20 cellular contexts compared by ENCODE assay signal in genomic region chrX:67104982-67105757, GRCh38.
DNase-seq lines count a peak whose midpoint lies in the region; ATAC-seq and TF ChIP-seq lines count a peak whose summit lies in the region.
"Had no signal": no experiment of that assay in that cellular context is flagged by ENCODE, and none has a peak within 500 bp of the region (broad histone marks: within the 10 kb centered on the region; RNA-seq: fewer than 3 reads in every experiment).

No MANE protein-coding gene starts in this region.

- no peaks in the 10 kb centered on the region for H3K36me3 Mint-ChIP-seq in T-helper 2 cell treated with Interferon-gamma antibody and Interleukin-4, amounts not matched to agents 5 μg/mL and 100 μg/mL, for 36 hours (ENCODE audit: low read depth)
- no peaks in the 10 kb centered on the region for H3K36me3 Mint-ChIP-seq in endodermal cell (ENCODE audit: low read depth)
- H3K36me3 Mint-ChIP-seq: CD14-positive monocyte had no signal

- H3K27me3 Mint-ChIP-seq in T-helper 2 cell treated with Interferon-gamma antibody and Interleukin-4, amounts not matched to agents 5 μg/mL and 100 μg/mL, for 36 hours (ENCODE audit: low read depth) = no peaks in the 10 kb centered on the region
- H3K27me3 Mint-ChIP-seq in endodermal cell (ENCODE audit: insufficient read depth) = no peaks in the 10 kb centered on the region

- peak; percentile 58 for DNase-seq in LNCaP clone FGC (ENCODE audit: low read depth)
- DNase-seq in left cardiac atrium = peak; percentile 18
- peak; percentile 2 to 29 for DNase-seq in thyroid gland
- no peak for DNase-seq in T-helper 2 cell treated with Interferon-gamma antibody and Interleukin-4, amounts not matched to agents 5 μg/mL and 100 μg/mL, for 36 hours (ENCODE audit: low spot score)
- DNase-seq in endodermal cell = no peak
- no peak for DNase-seq in cortex of kidney (lab: John Stamatoyannopoulos, UW)
- DNase-seq: DMS53, GF-D8, NCI-H1105, NCI-H146, NCI-H2029, NCI-H2171, NCI-H524 treated with DMSO at 0.1 percent for 48 hours had no signal

- H3K9ac ChIP-seq in liver (ENCODE audit: low read depth in 1 of 2, low read length in 2 of 2) (no peak overlapping the region), endodermal cell (ENCODE audit: extremely low read depth, low read length, poor library complexity, severe bottlenecking) (no peak overlapping the region)
- H3K9ac ChIP-seq: KMS-11 had no signal

- no peak overlapping the region for H3K27ac Mint-ChIP-seq in T-helper 2 cell treated with Interferon-gamma antibody and Interleukin-4, amounts not matched to agents 5 μg/mL and 100 μg/mL, for 36 hours
- no peak overlapping the region for H3K27ac Mint-ChIP-seq in endodermal cell
- H3K27ac Mint-ChIP-seq: CD14-positive monocyte, GM23338 had no signal

- no peak overlapping the region for H3K4me3 Mint-ChIP-seq in T-helper 2 cell treated with Interferon-gamma antibody and Interleukin-4, amounts not matched to agents 5 μg/mL and 100 μg/mL, for 36 hours
- H3K4me3 Mint-ChIP-seq in endodermal cell = no peak overlapping the region
- H3K4me3 Mint-ChIP-seq: CD14-positive monocyte, GM23338 had no signal

- H3K27me3 ChIP-seq in liver (ENCODE audit: control insufficient read depth in 4 of 4, insufficient read depth in 4 of 4, low read length in 3 of 4) (no peaks in the 10 kb centered on the region), thyroid gland (no peaks in the 10 kb centered on the region), endodermal cell (ENCODE audit: control insufficient read depth, insufficient read depth, low read length, poor library complexity, severe bottlenecking) (no peaks in the 10 kb centered on the region)
- H3K27me3 ChIP-seq: Peyer's patch had no signal

- peak in 1 of 2 donors; percentile 59 for ATAC-seq in left cardiac atrium
- ATAC-seq: GM23338 had no signal

- H3K4me1 ChIP-seq in liver (ENCODE audit: control insufficient read depth in 4 of 4, insufficient read depth in 4 of 4, low read length in 3 of 4) (peaks cover 7 to 51% (median 41%) of the 10 kb centered on the region in 4 donors), thyroid gland (no peaks in the 10 kb centered on the region), endodermal cell (ENCODE audit: control insufficient read depth, insufficient read depth, low read length) (no peaks in the 10 kb centered on the region)
- H3K4me1 ChIP-seq: HAP-1, Peyer's patch had no signal

- H3K27ac ChIP-seq in liver (ENCODE audit: low read depth in 1 of 2, low read length in 2 of 2) (peak overlapping the region; percentile 61 to 76), thyroid gland (no peak overlapping the region), endodermal cell (ENCODE audit: low read depth, low read length) (no peak overlapping the region)
- H3K27ac ChIP-seq: HL-60, KMS-11 had no signal

- intact Hi-C loops in left cardiac atrium (cut with DNase I) = no loop called here
- intact Hi-C loops in thyroid gland (cut with DNase I) = no loop called here

- 37% methylated on average over 6 of the region's 6 CpGs for WGBS in liver
- 63 to 70% methylated on average over 6 of the region's 6 CpGs for whole genome bisulfite sequencing in thyroid gland, 2 donors
- WGBS in endodermal cell (ENCODE audit: insufficient coverage in 1 of 2, insufficient read length in 1 of 2), 2 experiments = 97 to 98% methylated on average over 5 to 6 of the region's 6 CpGs

- H3K4me1 Mint-ChIP-seq in T-helper 2 cell treated with Interferon-gamma antibody and Interleukin-4, amounts not matched to agents 5 μg/mL and 100 μg/mL, for 36 hours (ENCODE audit: low read depth) = no peaks in the 10 kb centered on the region
- peaks cover 2% of the 10 kb centered on the region for H3K4me1 Mint-ChIP-seq in endodermal cell
- H3K4me1 Mint-ChIP-seq: CD14-positive monocyte, GM23338 had no signal

- H3K36me3 ChIP-seq in liver (ENCODE audit: control insufficient read depth in 4 of 4, insufficient read depth in 3 of 4, low read depth in 1 of 4, low read length in 3 of 4) (no peaks in the 10 kb centered on the region), thyroid gland (no peaks in the 10 kb centered on the region), endodermal cell (ENCODE audit: control insufficient read depth, insufficient read depth, low read length) (no peaks in the 10 kb centered on the region)
- H3K36me3 ChIP-seq: HAP-1, Peyer's patch had no signal

- peak; percentile 41 to 63 for TF ChIP-seq RAD21 in liver (IDR thresholded peaks at IDR 0.05)

- no peaks in the 10 kb centered on the region for H3K9me3 ChIP-seq in liver (ENCODE audit: control insufficient read depth in 4 of 4, low read length in 3 of 4)
- H3K9me3 ChIP-seq in thyroid gland = no peaks in the 10 kb centered on the region
- no peaks in the 10 kb centered on the region for H3K9me3 ChIP-seq in endodermal cell (ENCODE audit: control insufficient read depth, low read length)
- H3K9me3 ChIP-seq: HAP-1, Peyer's patch had no signal

- H3K4me3 ChIP-seq in LNCaP clone FGC (ENCODE audit: low read depth, low read length) (no peak overlapping the region), liver (ENCODE audit: low read depth in 1 of 3, low read length in 3 of 3) (no peak overlapping the region), thyroid gland (replicated peaks in 1 of 3) (no peak overlapping the region), endodermal cell (ENCODE audit: low read length) (no peak overlapping the region)
- H3K4me3 ChIP-seq: GM23338, HAP-1, Peyer's patch had no signal

- H3K9me3 Mint-ChIP-seq in T-helper 2 cell treated with Interferon-gamma antibody and Interleukin-4, amounts not matched to agents 5 μg/mL and 100 μg/mL, for 36 hours = peaks cover 7% of the 10 kb centered on the region
- peaks cover 46% of the 10 kb centered on the region for H3K9me3 Mint-ChIP-seq in endodermal cell
- H3K9me3 Mint-ChIP-seq: GM23338 had no signal

- TF ChIP-seq CTCF in LNCaP clone FGC (IDR thresholded peaks at IDR 0.05; ENCODE audit: control insufficient read depth, extremely low read depth, insufficient read depth) (no peak), liver (IDR thresholded peaks at IDR 0.05; ENCODE audit: low read depth, low read length, missing input control) (no peak), thyroid gland (IDR thresholded peaks at IDR 0.05) (no peak), endodermal cell (conservative IDR thresholded peaks at IDR 0.05) (no peak)

- TF ChIP-seq POLR2A in thyroid gland (IDR thresholded peaks at IDR 0.05) = no peak

TF ChIP-seq in liver, 16 proteins besides CTCF, POLR2A, EP300 and RAD21:
- TF ChIP-seq SP1 (IDR thresholded peaks at IDR 0.05) (peak; percentile 89), NR2F2 (IDR thresholded peaks at IDR 0.05) (peak; percentile 41), MAX (IDR thresholded peaks at IDR 0.05) (peak; percentile 63), HNF4A (conservative IDR thresholded peaks at IDR 0.05) (peak; percentile 78 to 86), RXRA (IDR thresholded peaks at IDR 0.05) (peak; percentile 56 to 74), JUND (IDR thresholded peaks at IDR 0.05) (peak in 1 of 2 donors; percentile 8), ATF3 (IDR thresholded peaks at IDR 0.05) (no peak), HNF4G (IDR thresholded peaks at IDR 0.05) (peak; percentile 66), REST (IDR thresholded peaks at IDR 0.05) (no peak), YY1 (IDR thresholded peaks at IDR 0.05) (peak; percentile 15)

Comparison
In these comparisons a context has a peak if more than half of its experiments do, and no peak if none do; other contexts are left out.
1. DNase-seq: peak in LNCaP clone FGC (single experiment), left cardiac atrium (single experiment) and thyroid gland (2 of 2); none in T-helper 2 cell treated with Interferon-gamma antibody and Interleukin-4, amounts not matched to agents 5 μg/mL and 100 μg/mL, for 36 hours (single experiment), endodermal cell (single experiment) and cortex of kidney (single experiment).
2. H3K27ac ChIP-seq: peak in liver (2 of 2); none in thyroid gland (0 of 3) and endodermal cell (single experiment).